Comparison of ENCODE assay signal across 9 cellular contexts in genomic region chr14:91867316-91867988, GRCh38. TPM values are rescaled to one million over a fixed set of nuclear protein-coding genes. Genes with fewer than 3 reads are reported as not detected.
DNase-seq lines count a peak whose midpoint lies in the region; ATAC-seq and TF ChIP-seq lines count a peak whose summit lies in the region.
"Had no signal": no experiment of that assay in that cellular context is flagged by ENCODE, and none has a peak within 500 bp of the region (broad histone marks: within the 10 kb centered on the region; RNA-seq: fewer than 3 reads in every experiment).

TSS of gene TC2N (minus strand) at chr14:91867536. CDS start at chr14:91813769, 53,767 bp downstream.

- H3K27ac ChIP-seq in CD8-positive, alpha-beta T cell (ENCODE audit: low read depth, low read length), result peak within 1 kb of the TSS; percentile 86
- peak within 1 kb of the TSS; percentile 95 for H3K27ac ChIP-seq in KOPT-K1 (ENCODE audit: low read depth, low read length, poor library complexity, severe bottlenecking)

- H3K36me3 Mint-ChIP-seq in CD8-positive, alpha-beta T cell, result peaks cover 33% of the 10 kb centered on the region
- peaks cover 38% of the 10 kb centered on the region for H3K36me3 Mint-ChIP-seq in activated naive CD4-positive, alpha-beta T cell treated with anti-CD3 and anti-CD28 coated beads, Interleukin-2, amount 10 ng/mL, durations not matched to agents 7 days and 5 days
- no peaks in the 10 kb centered on the region for H3K36me3 Mint-ChIP-seq in natural killer cell treated with Interleukin-12 subunit alpha and Interleukin-12 subunit beta and Interleukin-15 and Interleukin-18, amount 100 ng/mL, for 72 hours
- H3K36me3 Mint-ChIP-seq: memory B cell had no signal

- DNase-seq in CD8-positive, alpha-beta T cell, result peak in 5 of 7 experiments; percentile 41 to 78 (median 62)
- DNase-seq in activated naive CD4-positive, alpha-beta T cell treated with anti-CD3 and anti-CD28 coated beads, Interleukin-2, amount 10 ng/mL, durations not matched to agents 7 days and 5 days, result peak; percentile 75
- peak; percentile 69 for DNase-seq in natural killer cell treated with Interleukin-12 subunit alpha and Interleukin-12 subunit beta and Interleukin-15 and Interleukin-18, amount 100 ng/mL, for 72 hours (ENCODE audit: low spot score)
- no peak for DNase-seq in GM19238 (ENCODE audit: insufficient read length, low spot score)

- peak within 1 kb of the TSS; percentile 80 for H3K4me3 ChIP-seq in CD8-positive, alpha-beta T cell (ENCODE audit: low read depth, low read length)

- H3K4me1 Mint-ChIP-seq in CD8-positive, alpha-beta T cell (ENCODE audit: low read depth), result peaks cover 93% of the 10 kb centered on the region
- peaks cover 77% of the 10 kb centered on the region for H3K4me1 Mint-ChIP-seq in activated naive CD4-positive, alpha-beta T cell treated with anti-CD3 and anti-CD28 coated beads, Interleukin-2, amount 10 ng/mL, durations not matched to agents 7 days and 5 days
- peaks cover 62 to 77% of the 10 kb centered on the region in 2 donors for H3K4me1 Mint-ChIP-seq in natural killer cell treated with Interleukin-12 subunit alpha and Interleukin-12 subunit beta and Interleukin-15 and Interleukin-18, amount 100 ng/mL, for 72 hours (ENCODE audit: low read depth in 2 of 2)

- ATAC-seq in CD8-positive, alpha-beta T cell, result peak; percentile 35
- peak; percentile 87 to 91 for ATAC-seq in natural killer cell treated with Interleukin-12 subunit alpha and Interleukin-12 subunit beta and Interleukin-15 and Interleukin-18, amount 100 ng/mL, for 72 hours
- ATAC-seq in HG02870 (IDR thresholded peaks at IDR 0.05; ENCODE audit: unreplicated experiment), result no peak
- no peak for ATAC-seq in HG03045 (IDR thresholded peaks at IDR 0.05; ENCODE audit: unreplicated experiment)
- ATAC-seq in HG02588 (IDR thresholded peaks at IDR 0.05; ENCODE audit: unreplicated experiment), result no peak

- no peak for TF ChIP-seq CTCF in CD8-positive, alpha-beta T cell (IDR thresholded peaks at IDR 0.05)

- CTCF ChIA-PET in CD8-positive, alpha-beta T cell (lab: Charles Lee), result interaction anchor here (0.8 to 2.2 kb wide), 6 partner anchors 13 to 44 kb away, joined by 3 to 10 read pairs (median 5); no protein-coding TSS in a partner anchor
- CTCF ChIA-PET in activated naive CD4-positive, alpha-beta T cell treated with anti-CD3 and anti-CD28 coated beads, Interleukin-2, amount 10 ng/mL, durations not matched to agents 7 days and 5 days (lab: Charles Lee), result interaction anchor here (0.6 to 1.3 kb wide), 7 partner anchors 8 to 144 kb away, joined by 3 to 4 read pairs (median 3); no protein-coding TSS in a partner anchor

- no peaks in the 10 kb centered on the region for H3K27me3 Mint-ChIP-seq in CD8-positive, alpha-beta T cell (ENCODE audit: low read depth)
- H3K27me3 Mint-ChIP-seq in activated naive CD4-positive, alpha-beta T cell treated with anti-CD3 and anti-CD28 coated beads, Interleukin-2, amount 10 ng/mL, durations not matched to agents 7 days and 5 days, result no peaks in the 10 kb centered on the region
- H3K27me3 Mint-ChIP-seq in natural killer cell treated with Interleukin-12 subunit alpha and Interleukin-12 subunit beta and Interleukin-15 and Interleukin-18, amount 100 ng/mL, for 72 hours, result no peaks in the 10 kb centered on the region
- H3K27me3 Mint-ChIP-seq: memory B cell had no signal

- H3K4me1 ChIP-seq in CD8-positive, alpha-beta T cell (ENCODE audit: insufficient read depth, low read length), result peaks cover 83% of the 10 kb centered on the region

- no peaks in the 10 kb centered on the region for H3K9me3 Mint-ChIP-seq in CD8-positive, alpha-beta T cell
- no peaks in the 10 kb centered on the region for H3K9me3 Mint-ChIP-seq in activated naive CD4-positive, alpha-beta T cell treated with anti-CD3 and anti-CD28 coated beads, Interleukin-2, amount 10 ng/mL, durations not matched to agents 7 days and 5 days
- H3K9me3 Mint-ChIP-seq in natural killer cell treated with Interleukin-12 subunit alpha and Interleukin-12 subunit beta and Interleukin-15 and Interleukin-18, amount 100 ng/mL, for 72 hours, result no peaks in the 10 kb centered on the region
- H3K9me3 Mint-ChIP-seq: memory B cell had no signal

- no peaks in the 10 kb centered on the region for H3K27me3 ChIP-seq in CD8-positive, alpha-beta T cell (ENCODE audit: insufficient read depth, low read length)

- intact Hi-C loops in CD8-positive, alpha-beta T cell (cut with DNase I, micrococcal nuclease), result loop anchor here in 1 of 2 experiments (1.0 to 2.0 kb wide), 4 partner anchors 8 to 43 kb away; no protein-coding TSS in a partner anchor

- peak within 1 kb of the TSS; percentile 99 for H3K27ac Mint-ChIP-seq in CD8-positive, alpha-beta T cell
- peak within 1 kb of the TSS; percentile 96 for H3K27ac Mint-ChIP-seq in activated naive CD4-positive, alpha-beta T cell treated with anti-CD3 and anti-CD28 coated beads, Interleukin-2, amount 10 ng/mL, durations not matched to agents 7 days and 5 days
- H3K27ac Mint-ChIP-seq in natural killer cell treated with Interleukin-12 subunit alpha and Interleukin-12 subunit beta and Interleukin-15 and Interleukin-18, amount 100 ng/mL, for 72 hours, result peak within 1 kb of the TSS; percentile 79 to 89
- H3K27ac Mint-ChIP-seq: memory B cell had no signal

- no peaks in the 10 kb centered on the region for H3K36me3 ChIP-seq in CD8-positive, alpha-beta T cell (ENCODE audit: insufficient read depth, low read length)
- H3K36me3 ChIP-seq in KOPT-K1 (ENCODE audit: insufficient read depth, low read length), result no peaks in the 10 kb centered on the region

- POLR2A ChIA-PET in CD8-positive, alpha-beta T cell (lab: Charles Lee), result interaction anchor here (0.6 to 2.6 kb wide), 20 partner anchors 8 to 787 kb away, joined by 3 to 18 read pairs (median 4); no protein-coding TSS in a partner anchor

- no peaks in the 10 kb centered on the region for H3K9me3 ChIP-seq in CD8-positive, alpha-beta T cell (ENCODE audit: low read length)
- no peaks in the 10 kb centered on the region for H3K9me3 ChIP-seq in KOPT-K1 (ENCODE audit: insufficient read depth, low read length, poor library complexity, severe bottlenecking)

- H3K4me3 Mint-ChIP-seq in CD8-positive, alpha-beta T cell, result peak within 1 kb of the TSS; percentile 95
- peak within 1 kb of the TSS; percentile 94 for H3K4me3 Mint-ChIP-seq in activated naive CD4-positive, alpha-beta T cell treated with anti-CD3 and anti-CD28 coated beads, Interleukin-2, amount 10 ng/mL, durations not matched to agents 7 days and 5 days
- H3K4me3 Mint-ChIP-seq in natural killer cell treated with Interleukin-12 subunit alpha and Interleukin-12 subunit beta and Interleukin-15 and Interleukin-18, amount 100 ng/mL, for 72 hours, result peak within 1 kb of the TSS; percentile 93
- H3K4me3 Mint-ChIP-seq: memory B cell had no signal

RNA-seq across cellular contexts. Expression of gene TC2N, which starts in this region (rescaled TPM):
- 100 to 1,000 TPM; 132 TPM for total RNA-seq in CD8-positive, alpha-beta T cell
- 10 to 100 TPM in 1 of 2 donors, 1 to 10 TPM in 1; 6.9 to 12.0 TPM for total RNA-seq in natural killer cell treated with Interleukin-12 subunit alpha and Interleukin-12 subunit beta and Interleukin-15 and Interleukin-18, amount 100 ng/mL, for 72 hours

Comparison
In these comparisons a context has a peak if more than half of its experiments do, and no peak if none do; other contexts are left out.
1. RNA of gene TC2N (total RNA-seq): 132 TPM in CD8-positive, alpha-beta T cell; 6.9 to 12.0 TPM in natural killer cell treated with Interleukin-12 subunit alpha and Interleukin-12 subunit beta and Interleukin-15 and Interleukin-18, amount 100 ng/mL, for 72 hours; every median in the first group is over 10 times any median in the second.
2. ATAC-seq: peak in CD8-positive, alpha-beta T cell (single experiment) and natural killer cell treated with Interleukin-12 subunit alpha and Interleukin-12 subunit beta and Interleukin-15 and Interleukin-18, amount 100 ng/mL, for 72 hours (2 of 2); none in HG02870 (single experiment), HG03045 (single experiment) and HG02588 (single experiment).
3. Peak in every context shown above with its lines, with median percentiles within 50 percentile points of each other: H3K27ac Mint-ChIP-seq and H3K4me3 Mint-ChIP-seq.